11 cellular contexts compared by ENCODE assay signal in genomic region chr13:99313473-99313872, GRCh38. TPM values are rescaled to one million over a fixed set of nuclear protein-coding genes. Genes with fewer than 3 reads are reported as not detected.
A peak's percentile ranks its signal among the peaks of the same experiment; 100 is the strongest.
DNase-seq lines count a peak whose midpoint lies in the region; ATAC-seq and TF ChIP-seq lines count a peak whose summit lies in the region.
"Had no signal": no experiment of that assay in that cellular context is flagged by ENCODE, and none has a peak within 500 bp of the region (broad histone marks: within the 10 kb centered on the region; RNA-seq: fewer than 3 reads in every experiment).

No MANE protein-coding gene starts in this region.

- H3K27ac Mint-ChIP-seq in neural crest cell (ENCODE audit: unreplicated experiment) = peak overlapping the region; percentile 54

- H3K27me3 Mint-ChIP-seq in neural crest cell (ENCODE audit: low read depth) = no peaks in the 10 kb centered on the region

- H3K4me3 ChIP-seq in ectodermal cell (ENCODE audit: insufficient read depth, low read depth, low read length) = no peak overlapping the region

- H3K4me3 Mint-ChIP-seq in neural crest cell = no peak overlapping the region

- no peak for TF ChIP-seq CTCF in neural crest cell (conservative IDR thresholded peaks at IDR 0.05)

- peaks cover 27% of the 10 kb centered on the region for H3K36me3 Mint-ChIP-seq in neural crest cell (ENCODE audit: low read depth)

- 57 to 60% methylated on average over 3 of the region's 3 CpGs for WGBS in ectodermal cell, 2 experiments

- peaks cover 32% of the 10 kb centered on the region for H3K4me1 Mint-ChIP-seq in neural crest cell

- no peaks in the 10 kb centered on the region for H3K9me3 ChIP-seq in ectodermal cell (ENCODE audit: control insufficient read depth, low read length)

- H3K36me3 ChIP-seq in ectodermal cell (ENCODE audit: control insufficient read depth, insufficient read depth, low read length) = no peaks in the 10 kb centered on the region

- peak overlapping the region; percentile 28 for H3K27ac ChIP-seq in ectodermal cell (ENCODE audit: insufficient read depth, low read depth, low read length, poor library complexity, severe bottlenecking)

- H3K9me3 Mint-ChIP-seq in neural crest cell = no peaks in the 10 kb centered on the region

- DNase-seq in COLO668 (lab: John Stamatoyannopoulos, UW; ENCODE audit: unreplicated experiment) (peak; percentile 28), NCI-H226 (peak; percentile 8), neural crest cell (ENCODE audit: low read depth, low spot score) (no peak), cerebellar cortex (ENCODE audit: low spot score) (no peak), DMS 273 treated with DMSO at 0.1 percent for 48 hours (lab: John Stamatoyannopoulos, UW) (no peak), middle frontal gyrus (ENCODE audit: extremely low spot score, low spot score) (no peak)
- DNase-seq: foreskin melanocyte, HCEC 1CT, MM.1S had no signal

- H3K27me3 ChIP-seq in ectodermal cell (ENCODE audit: control insufficient read depth, insufficient read depth, low read length, poor library complexity, severe bottlenecking) = no peaks in the 10 kb centered on the region

- no peak for ATAC-seq in HG03025 (IDR thresholded peaks at IDR 0.05; ENCODE audit: low FRiP score, unreplicated experiment)

- H3K4me1 ChIP-seq in ectodermal cell (ENCODE audit: control insufficient read depth, insufficient read depth, low read length) = peaks cover 10% of the 10 kb centered on the region

RNA-seq across cellular contexts. Expression of gene GPR183, which starts 6.3 kb away (rescaled TPM):
- not detected for polyA plus RNA-seq in ectodermal cell (2013, experiment 1 of 4)
- not detected for polyA plus RNA-seq in ectodermal cell (2013, experiment 2 of 4)
- polyA plus RNA-seq in ectodermal cell (2013, experiment 3 of 4) = not detected
- not detected for polyA plus RNA-seq in ectodermal cell (2013, experiment 4 of 4)
- total RNA-seq in neural crest cell = not detected in 2 replicates

RNA-seq across cellular contexts. Expression of gene GPR18, which starts 55.3 kb away (rescaled TPM):
- polyA plus RNA-seq in ectodermal cell (2013, experiment 1 of 4) = not detected
- polyA plus RNA-seq in ectodermal cell (2013, experiment 2 of 4) = not detected
- not detected for polyA plus RNA-seq in ectodermal cell (2013, experiment 3 of 4)
- polyA plus RNA-seq in ectodermal cell (2013, experiment 4 of 4) = not detected
- not detected in 2 replicates for total RNA-seq in neural crest cell

Comparison
In these comparisons a context has a peak if more than half of its experiments do, and no peak if none do; other contexts are left out.
1. DNase-seq: peak in COLO668 (single experiment) and NCI-H226 (single experiment); none in neural crest cell (single experiment), cerebellar cortex (single experiment), DMS 273 treated with DMSO at 0.1 percent for 48 hours (single experiment) and middle frontal gyrus (single experiment).